ENCODE assay signal across 18 cellular contexts in genomic region chr3:157336252-157337009, GRCh38.
DNase-seq lines count a peak whose midpoint lies in the region; ATAC-seq, FAIRE-seq and TF ChIP-seq lines count a peak whose summit lies in the region.
"Had no signal": no experiment of that assay in that cellular context is flagged by ENCODE, and none has a peak within 500 bp of the region (broad histone marks: within the 10 kb centered on the region; RNA-seq: fewer than 3 reads in every experiment).

No MANE protein-coding gene starts in this region.

- dilution Hi-C loops in IMR-90 (cut with HindIII; ENCODE audit: low sequenced_read_pairs, unreplicated experiment), result no loop called here

- TF ChIP-seq RAD21 in IMR-90 (IDR thresholded peaks at IDR 0.05; ENCODE audit: low read length), result no peak

- DNase-seq in DMS153 (lab: John Stamatoyannopoulos, UW) (peak; percentile 51), IMR-90 (peak; percentile 37), brain microvascular endothelial cell (no peak), mucosa of descending colon (no peak), pancreas (no peak), SJCRH30 (no peak), putamen (ENCODE audit: low spot score) (no peak)
- DNase-seq: activated CD8-positive, alpha-beta memory T cell treated with anti-CD3 and anti-CD28 coated beads for 24 hours; activated naive CD4-positive, alpha-beta T cell treated with anti-CD3 and anti-CD28 coated beads, Interleukin-2, amount 10 ng/mL, durations not matched to agents 7 days and 5 days; activated T-cell treated with anti-CD3 and anti-CD28 coated beads, Interleukin-2, amount 50 U/mL, for 48 hours; CD4-positive, alpha-beta memory T cell; cerebellar nuclear complex; NCI-H1105 treated with DMSO at 0.1 percent for 48 hours; NCI-H510A treated with DMSO at 0.1 percent for 48 hours; stimulated activated CD4-positive, alpha-beta T cell treated with anti-CD3 and anti-CD28 coated beads, Interleukin-4, amount 100 ng/mL, for 1 hour; tibial artery had no signal

- no CpG with 5 or more reads among the region's 4 CpGs for WGBS in IMR-90 (ENCODE audit: extremely low coverage in 2 of 2, insufficient read length in 1 of 2), 2 experiments
- 88 to 92% methylated on average over 4 of the region's 4 CpGs for WGBS in pancreas, 2 donors

- peak overlapping the region; percentile 88 for H2BK5ac ChIP-seq in IMR-90 (ENCODE audit: low read depth, low read length, poor library complexity, severe bottlenecking)

- H3K14ac ChIP-seq in IMR-90 (replicated peaks; ENCODE audit: low read depth, low read length), result peak overlapping the region; percentile 33; the same call in 1 of the 2 replicates

- no peak for TF ChIP-seq POLR2A in IMR-90 (IDR thresholded peaks at IDR 0.05; ENCODE audit: low read depth, low read length)

- peaks cover 0 to 7% of the 10 kb centered on the region in 2 experiments; a peak in 1 of 4 replicates for H3K79me1 ChIP-seq in IMR-90 (ENCODE audit: low read depth in 1 of 2, low read length in 2 of 2)

- peak overlapping the region; percentile 69 for H4K91ac ChIP-seq in IMR-90 (ENCODE audit: insufficient read depth, low read depth, low read length)

- CTCF ChIA-PET in IMR-90 (lab: Yijun Ruan, JAX), result interaction anchor here (1.1 kb wide), 1 partner anchor 8 kb away, joined by 3 read pairs; no protein-coding TSS in a partner anchor

- FAIRE-seq in pancreas (lab: Jason Lieb, UNC), result no peak

- peak overlapping the region; percentile 94 for H2BK20ac ChIP-seq in IMR-90 (ENCODE audit: low read depth, low read length)

- no peak; the same call in 1 of the 2 replicates for ATAC-seq in IMR-90 (ENCODE audit: low read depth)
- ATAC-seq in mucosa of descending colon, result peak; percentile 53
- ATAC-seq in pancreas, result no peak
- no peak for ATAC-seq in GM21515 (IDR thresholded peaks at IDR 0.05; ENCODE audit: unreplicated experiment)

- H3K9ac ChIP-seq in IMR-90 (ENCODE audit: low read depth, low read length), result no peak overlapping the region

- H3K4me1 ChIP-seq in IMR-90 (ENCODE audit: control insufficient read depth, insufficient read depth, low read length) (peaks cover 15% of the 10 kb centered on the region), mucosa of descending colon (ENCODE audit: low read depth) (no peaks in the 10 kb centered on the region), pancreas (no peaks in the 10 kb centered on the region), SJCRH30 (peaks cover 3% of the 10 kb centered on the region)
- H3K4me1 ChIP-seq: esophagus muscularis mucosa, tibial artery had no signal

- intact Hi-C loops in IMR-90 (cut with micrococcal nuclease), result no loop called here
- intact Hi-C loops in mucosa of descending colon (cut with DNase I, micrococcal nuclease), result no loop called here
- intact Hi-C loops in pancreas (cut with DNase I), result no loop called here

- H4K5ac ChIP-seq in IMR-90 (ENCODE audit: low read depth, low read length), result peak overlapping the region; percentile 81; the same call in 1 of the 2 replicates

- TF ChIP-seq CTCF in IMR-90 (conservative IDR thresholded peaks at IDR 0.05; ENCODE audit: low read depth, low read length) (no peak), brain microvascular endothelial cell (IDR thresholded peaks at IDR 0.05; ENCODE audit: low read depth, low read length, missing control alignments) (no peak), mucosa of descending colon (IDR thresholded peaks at IDR 0.05) (no peak), pancreas (IDR thresholded peaks at IDR 0.05) (no peak)

- BruUV-seq in IMR-90 (replicated peaks; lab: Mats Ljungman, UMichigan), result no TSS peak

- H3K4me3 ChIP-seq in IMR-90 (ENCODE audit: insufficient read depth, low read depth, low read length), result no peak overlapping the region
- H3K4me3 ChIP-seq in brain microvascular endothelial cell (ENCODE audit: low read depth, low read length), result no peak overlapping the region
- H3K4me3 ChIP-seq in mucosa of descending colon, result no peak overlapping the region
- H3K4me3 ChIP-seq in pancreas, result no peak overlapping the region
- H3K4me3 ChIP-seq in SJCRH30, result no peak overlapping the region
- H3K4me3 ChIP-seq: esophagus muscularis mucosa, tibial artery had no signal

- peak overlapping the region; percentile 67 for H2BK120ac ChIP-seq in IMR-90 (ENCODE audit: low read depth, low read length)

- H4K20me1 ChIP-seq in IMR-90 (ENCODE audit: insufficient read depth, low read length), result no peaks in the 10 kb centered on the region

- H2BK15ac ChIP-seq in IMR-90 (ENCODE audit: low read depth, low read length), result peak overlapping the region; percentile 92

- H3K23ac ChIP-seq in IMR-90 (ENCODE audit: low read depth, low read length), result no peak overlapping the region

- H3K27me3 ChIP-seq in IMR-90 (ENCODE audit: control insufficient read depth, insufficient read depth, low read length), result no peaks in the 10 kb centered on the region
- H3K27me3 ChIP-seq in brain microvascular endothelial cell (replicated peaks), result no peaks in the 10 kb centered on the region
- H3K27me3 ChIP-seq in pancreas, result no peaks in the 10 kb centered on the region
- H3K27me3 ChIP-seq in SJCRH30, result no peaks in the 10 kb centered on the region
- H3K27me3 ChIP-seq: esophagus muscularis mucosa, tibial artery had no signal

- H4K8ac ChIP-seq in IMR-90 (ENCODE audit: low read depth in 2 of 2, low read length in 2 of 2), result peak overlapping the region; percentile 27 to 61; a peak in 3 of 4 replicates

- POLR2A ChIA-PET in IMR-90 (lab: Charles Lee; ENCODE audit: unreplicated experiment), result no interaction called here

- peak overlapping the region; percentile 93; the same call in 1 of the 2 replicates for H2AK5ac ChIP-seq in IMR-90 (ENCODE audit: low read depth, low read length)

- in situ Hi-C loops in IMR-90 (cut with MboI; ENCODE audit: low sequenced_read_pairs) (no loop called here), brain microvascular endothelial cell (cut with HindIII; ENCODE audit: low pct_ligation_motif_present, low sequenced_read_pairs) (no loop called here)

- no peaks in the 10 kb centered on the region for H3K36me3 ChIP-seq in IMR-90 (ENCODE audit: control insufficient read depth, insufficient read depth, low read length)
- H3K36me3 ChIP-seq in brain microvascular endothelial cell (replicated peaks), result no peaks in the 10 kb centered on the region
- H3K36me3 ChIP-seq in mucosa of descending colon (ENCODE audit: low read depth), result no peaks in the 10 kb centered on the region
- no peaks in the 10 kb centered on the region for H3K36me3 ChIP-seq in pancreas
- no peaks in the 10 kb centered on the region for H3K36me3 ChIP-seq in SJCRH30
- H3K36me3 ChIP-seq: esophagus muscularis mucosa, tibial artery had no signal

- H3K4ac ChIP-seq in IMR-90 (ENCODE audit: low read depth, low read length), result peak overlapping the region; percentile 10

- peak overlapping the region; percentile 63; the same call in 1 of the 2 replicates for H3K18ac ChIP-seq in IMR-90 (ENCODE audit: low read depth, low read length)

- H3K9me3 ChIP-seq in IMR-90 (ENCODE audit: control insufficient read depth, insufficient read depth, low read length) (peaks cover 2% of the 10 kb centered on the region), mucosa of descending colon (no peaks in the 10 kb centered on the region), pancreas (no peaks in the 10 kb centered on the region), SJCRH30 (replicated peaks) (no peaks in the 10 kb centered on the region)

- peaks cover 5% of the 10 kb centered on the region; the same call in 1 of the 2 replicates for H3K9me1 ChIP-seq in IMR-90 (ENCODE audit: insufficient read depth, low read length)

- peak overlapping the region; percentile 6 for H2AFZ ChIP-seq in IMR-90 (replicated peaks; ENCODE audit: low read length, poor library complexity)

- H3K56ac ChIP-seq in IMR-90 (ENCODE audit: extremely low read depth, insufficient read depth, low read length), result no peak overlapping the region

- H3K27ac ChIP-seq in IMR-90 (ENCODE audit: insufficient read depth, low read length) (no peak overlapping the region), brain microvascular endothelial cell (peak overlapping the region; percentile 31), pancreas (no peak overlapping the region), SJCRH30 (no peak overlapping the region)
- H3K27ac ChIP-seq: esophagus muscularis mucosa, tibial artery had no signal

- peak overlapping the region; percentile 70 for H2AK9ac ChIP-seq in IMR-90 (replicated peaks; ENCODE audit: low read depth, low read length, poor library complexity)

- H3K4me2 ChIP-seq in IMR-90 (ENCODE audit: low read depth, low read length), result no peak overlapping the region

TF ChIP-seq in IMR-90, 13 proteins besides CTCF, POLR2A, EP300 and RAD21 (continues in another document):
- TF ChIP-seq MAZ (IDR thresholded peaks at IDR 0.05; ENCODE audit: borderline replicate concordance, low read depth, low read length) (no peak), MAFK (IDR thresholded peaks at IDR 0.05; ENCODE audit: low read depth, low read length) (no peak), MXI1 (IDR thresholded peaks at IDR 0.05; ENCODE audit: borderline replicate concordance, low read depth, low read length) (no peak), NFE2L2 (IDR thresholded peaks at IDR 0.05; ENCODE audit: low read depth, low read length) (no peak), CEBPB (IDR thresholded peaks at IDR 0.05; ENCODE audit: low read depth, low read length) (no peak), BHLHE40 (IDR thresholded peaks at IDR 0.05; ENCODE audit: low read depth, low read length) (no peak), RCOR1 (IDR thresholded peaks at IDR 0.05; ENCODE audit: insufficient replicate concordance, low read length) (no peak), SMC3 (IDR thresholded peaks at IDR 0.05; ENCODE audit: low read depth, low read length) (no peak), RFX5 (IDR thresholded peaks at IDR 0.05; ENCODE audit: low read depth, low read length) (no peak), FOS (IDR thresholded peaks at IDR 0.05; ENCODE audit: low read depth, low read length) (no peak)
- TF ChIP-seq, protein P1, sequence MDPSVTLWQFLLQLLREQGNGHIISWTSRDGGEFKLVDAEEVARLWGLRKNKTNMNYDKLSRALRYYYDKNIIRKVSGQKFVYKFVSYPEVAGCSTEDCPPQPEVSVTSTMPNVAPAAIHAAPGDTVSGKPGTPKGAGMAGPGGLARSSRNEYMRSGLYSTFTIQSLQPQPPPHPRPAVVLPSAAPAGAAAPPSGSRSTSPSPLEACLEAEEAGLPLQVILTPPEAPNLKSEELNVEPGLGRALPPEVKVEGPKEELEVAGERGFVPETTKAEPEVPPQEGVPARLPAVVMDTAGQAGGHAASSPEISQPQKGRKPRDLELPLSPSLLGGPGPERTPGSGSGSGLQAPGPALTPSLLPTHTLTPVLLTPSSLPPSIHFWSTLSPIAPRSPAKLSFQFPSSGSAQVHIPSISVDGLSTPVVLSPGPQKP (IDR thresholded peaks at IDR 0.05; ENCODE audit: borderline replicate concordance, low read depth, low read length), result no peak
- TF ChIP-seq, protein P2, sequence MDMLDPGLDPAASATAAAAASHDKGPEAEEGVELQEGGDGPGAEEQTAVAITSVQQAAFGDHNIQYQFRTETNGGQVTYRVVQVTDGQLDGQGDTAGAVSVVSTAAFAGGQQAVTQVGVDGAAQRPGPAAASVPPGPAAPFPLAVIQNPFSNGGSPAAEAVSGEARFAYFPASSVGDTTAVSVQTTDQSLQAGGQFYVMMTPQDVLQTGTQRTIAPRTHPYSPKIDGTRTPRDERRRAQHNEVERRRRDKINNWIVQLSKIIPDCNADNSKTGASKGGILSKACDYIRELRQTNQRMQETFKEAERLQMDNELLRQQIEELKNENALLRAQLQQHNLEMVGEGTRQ (IDR thresholded peaks at IDR 0.05; ENCODE audit: low read depth, low read length), result no peak

Comparison
In these comparisons a context has a peak if more than half of its experiments do, and no peak if none do; other contexts are left out.
1. DNase-seq: peak in DMS153 (single experiment) and IMR-90 (single experiment); none in brain microvascular endothelial cell (single experiment), mucosa of descending colon (0 of 3), pancreas (0 of 6), SJCRH30 (0 of 2) and putamen (single experiment).